ENCODE assay signal across 10 cellular contexts in genomic region chrX:130118396-130118795, GRCh38. TPM values are rescaled to one million over a fixed set of nuclear protein-coding genes. Genes with fewer than 3 reads are reported as not detected.
DNase-seq lines count a peak whose midpoint lies in the region; ATAC-seq and TF ChIP-seq lines count a peak whose summit lies in the region.
"Had no signal": no experiment of that assay in that cellular context is flagged by ENCODE, and none has a peak within 500 bp of the region (broad histone marks: within the 10 kb centered on the region; RNA-seq: fewer than 3 reads in every experiment).

No MANE protein-coding gene starts in this region.

- no peak for ATAC-seq in central memory CD8-positive, alpha-beta T cell (replicated peaks; ENCODE audit: extremely low read depth, poor library complexity, severe bottlenecking)
- ATAC-seq in GM18505 (IDR thresholded peaks at IDR 0.05; ENCODE audit: unreplicated experiment) (no peak), GM18873 (IDR thresholded peaks at IDR 0.05; ENCODE audit: low FRiP score, unreplicated experiment) (no peak)
- ATAC-seq: naive thymus-derived CD4-positive, alpha-beta T cell had no signal

- H2BK120ac ChIP-seq in trophoblast cell (ENCODE audit: insufficient read depth, low read length, poor library complexity): no peak overlapping the region

- H2AFZ ChIP-seq in trophoblast cell (ENCODE audit: insufficient read depth, low read length, poor library complexity): no peak overlapping the region

- no peak overlapping the region for H2AK5ac ChIP-seq in trophoblast cell (ENCODE audit: low read length)

- H3K79me1 ChIP-seq in trophoblast cell (ENCODE audit: low read length): peaks cover 19% of the 10 kb centered on the region

- DNase-seq in DMS53 (lab: John Stamatoyannopoulos, UW): peak; percentile 58
- peak; percentile 27 for DNase-seq in LHCN-M2 (ENCODE audit: low read depth)
- DNase-seq in central memory CD8-positive, alpha-beta T cell (ENCODE audit: low spot score in 2 of 2): no peak
- DNase-seq in trophoblast cell: peak; percentile 76 to 81
- DNase-seq in GM13976 (ENCODE audit: low spot score): no peak
- no peak for DNase-seq in DMS114 treated with DMSO at 0.1 percent for 48 hours (lab: John Stamatoyannopoulos, UW; ENCODE audit: unreplicated experiment)
- DNase-seq: naive thymus-derived CD4-positive, alpha-beta T cell; NCI-H2171 treated with DMSO at 0.1 percent for 48 hours had no signal

- no peaks in the 10 kb centered on the region for H3K9me3 ChIP-seq in trophoblast cell (ENCODE audit: insufficient read depth, low read depth, low read length)

- peak overlapping the region; percentile 4 for H3K4me2 ChIP-seq in trophoblast cell (ENCODE audit: low read length)

- TF ChIP-seq POLR2A in GM18505 (IDR thresholded peaks at IDR 0.05; ENCODE audit: borderline replicate concordance, extremely low read depth, insufficient read depth, insufficient read length): no peak

- no CpG with 5 or more reads among the region's 5 CpGs for WGBS in trophoblast cell (ENCODE audit: extremely low coverage, insufficient coverage, insufficient read length)

- H2BK12ac ChIP-seq in trophoblast cell (ENCODE audit: low read length): peak overlapping the region; percentile 66

- peaks cover 9% of the 10 kb centered on the region for H3K36me3 Mint-ChIP-seq in central memory CD8-positive, alpha-beta T cell (ENCODE audit: insufficient read depth)
- H3K36me3 Mint-ChIP-seq: naive thymus-derived CD4-positive, alpha-beta T cell had no signal

- peak overlapping the region; percentile 7 for H4K8ac ChIP-seq in trophoblast cell (ENCODE audit: low read depth, low read length)

- no peaks in the 10 kb centered on the region for H3K27me3 ChIP-seq in trophoblast cell (ENCODE audit: insufficient read depth, low read length)

- peak overlapping the region; percentile 36 for H4K12ac ChIP-seq in trophoblast cell (ENCODE audit: low read depth, low read length)

- peak overlapping the region; percentile 57 for H3K27ac ChIP-seq in trophoblast cell (ENCODE audit: low read depth, low read length)

- H3K23ac ChIP-seq in trophoblast cell (ENCODE audit: low read length): no peak overlapping the region

- H2BK5ac ChIP-seq in trophoblast cell (ENCODE audit: low read depth, low read length, poor library complexity): peak overlapping the region; percentile 68

- peaks cover 2% of the 10 kb centered on the region for H3K79me2 ChIP-seq in trophoblast cell (ENCODE audit: control insufficient read depth, insufficient read depth, low read length, poor library complexity)

- H4K91ac ChIP-seq in trophoblast cell (ENCODE audit: low read depth, low read length): peak overlapping the region; percentile 62

- H3K27ac Mint-ChIP-seq in central memory CD8-positive, alpha-beta T cell (ENCODE audit: low read depth): peak overlapping the region; percentile 19

- peak overlapping the region; percentile 56 for H3K18ac ChIP-seq in trophoblast cell (ENCODE audit: low read length)

- H3K9me3 Mint-ChIP-seq in central memory CD8-positive, alpha-beta T cell: no peaks in the 10 kb centered on the region
- H3K9me3 Mint-ChIP-seq: naive thymus-derived CD4-positive, alpha-beta T cell had no signal

- peaks cover 26 to 34% of the 10 kb centered on the region in 2 experiments for H3K4me1 ChIP-seq in trophoblast cell (ENCODE audit: control insufficient read depth in 1 of 2, insufficient read depth in 2 of 2, low read length in 2 of 2)

- no peak overlapping the region for H3K4ac ChIP-seq in trophoblast cell (ENCODE audit: low read depth, low read length)

- peak overlapping the region; percentile 66 for H3K14ac ChIP-seq in trophoblast cell (ENCODE audit: low read length)

- H3K4me3 Mint-ChIP-seq in central memory CD8-positive, alpha-beta T cell: peak overlapping the region; percentile 57

- no peak overlapping the region for H3K9ac ChIP-seq in trophoblast cell (ENCODE audit: low read length)

- no peaks in the 10 kb centered on the region for H3K27me3 Mint-ChIP-seq in central memory CD8-positive, alpha-beta T cell
- H3K27me3 Mint-ChIP-seq: naive thymus-derived CD4-positive, alpha-beta T cell had no signal

- in situ Hi-C loops in GM13976 (cut with MboI; ENCODE audit: low sequenced_read_pairs, unreplicated experiment): no loop called here

- H3K36me3 ChIP-seq in trophoblast cell (ENCODE audit: control insufficient read depth in 1 of 2, insufficient read depth in 2 of 2, low read length in 2 of 2): no peaks in the 10 kb centered on the region

- peaks cover 17% of the 10 kb centered on the region for H3K4me1 Mint-ChIP-seq in central memory CD8-positive, alpha-beta T cell

- TF ChIP-seq CTCF in GM13976 (IDR thresholded peaks at IDR 0.05; ENCODE audit: borderline replicate concordance, control extremely low read depth, extremely low read depth, insufficient read depth, missing control alignments): no peak

- H3K4me3 ChIP-seq in trophoblast cell (ENCODE audit: low read depth, low read length): no peak overlapping the region

RNA-seq across cellular contexts. Expression of gene ELF4, which starts 8.1 kb away (rescaled TPM):
- 14.2 and 14.7 TPM in 2 replicates for total RNA-seq in LHCN-M2 (2014; rRNA removed)
- 15.2 TPM for polyA plus RNA-seq in LHCN-M2 (2012)
- 26.2 and 27.5 TPM in 2 replicates for polyA plus RNA-seq in trophoblast cell (2013)

RNA-seq across cellular contexts. Expression of gene AIFM1, which starts 47.2 kb away (rescaled TPM):
- total RNA-seq in LHCN-M2 (2014; rRNA removed): 17.4 and 23.0 TPM in 2 replicates
- 25.1 TPM for polyA plus RNA-seq in LHCN-M2 (2012)
- 25.7 and 25.9 TPM in 2 replicates for polyA plus RNA-seq in trophoblast cell (2013)

RNA-seq across cellular contexts. Expression of gene RAB33A, which starts 53.4 kb away (rescaled TPM):
- total RNA-seq in LHCN-M2 (2014; rRNA removed): 0.71 TPM in 1 of 2 replicates, not detected in the other
- polyA plus RNA-seq in LHCN-M2 (2012): 0.26 TPM
- 1.0 and 1.1 TPM in 2 replicates for polyA plus RNA-seq in trophoblast cell (2013)

Comparison
In these comparisons a context has a peak if more than half of its experiments do, and no peak if none do; other contexts are left out.
1. DNase-seq: peak in DMS53 (single experiment), LHCN-M2 (single experiment) and trophoblast cell (2 of 2); none in central memory CD8-positive, alpha-beta T cell (0 of 2), GM13976 (single experiment) and DMS114 treated with DMSO at 0.1 percent for 48 hours (single experiment).